ENCODE assay signal across 3 cellular contexts in the genomic region with DNA sequence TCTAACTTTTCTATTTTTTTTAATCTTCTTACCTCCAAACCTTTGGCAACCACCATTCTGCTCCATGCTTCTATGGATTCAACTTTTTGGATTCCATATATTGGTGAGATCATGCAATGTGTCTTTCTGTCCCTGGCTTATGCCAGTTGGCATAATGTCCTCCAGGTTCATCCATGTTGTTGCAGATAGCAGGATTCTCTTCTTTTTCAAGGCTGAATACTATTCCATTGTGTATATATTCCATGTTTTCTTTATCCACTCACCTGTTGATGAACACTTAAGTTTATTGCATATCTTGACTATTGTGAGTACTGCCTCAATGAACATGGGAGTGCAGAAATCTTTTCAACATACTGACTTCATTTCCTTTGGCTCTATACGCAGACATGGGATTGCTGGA.
TF ChIP-seq lines count a peak whose summit lies in the region.

No MANE protein-coding gene starts in this region.

TF ChIP-seq in A549, 52 proteins besides CTCF, POLR2A, EP300 and RAD21:
- TF ChIP-seq RCOR1 (IDR thresholded peaks at IDR 0.05; ENCODE audit: low read depth, low read length): no peak
- no peak for TF ChIP-seq MAFK (IDR thresholded peaks at IDR 0.05; ENCODE audit: partially characterized antibody)
- no peak for TF ChIP-seq RARB (CRISPR knock-in tag; IDR thresholded peaks at IDR 0.05)
- TF ChIP-seq, protein P1, sequence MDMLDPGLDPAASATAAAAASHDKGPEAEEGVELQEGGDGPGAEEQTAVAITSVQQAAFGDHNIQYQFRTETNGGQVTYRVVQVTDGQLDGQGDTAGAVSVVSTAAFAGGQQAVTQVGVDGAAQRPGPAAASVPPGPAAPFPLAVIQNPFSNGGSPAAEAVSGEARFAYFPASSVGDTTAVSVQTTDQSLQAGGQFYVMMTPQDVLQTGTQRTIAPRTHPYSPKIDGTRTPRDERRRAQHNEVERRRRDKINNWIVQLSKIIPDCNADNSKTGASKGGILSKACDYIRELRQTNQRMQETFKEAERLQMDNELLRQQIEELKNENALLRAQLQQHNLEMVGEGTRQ (IDR thresholded peaks at IDR 0.05): no peak
- TF ChIP-seq, protein P2, sequence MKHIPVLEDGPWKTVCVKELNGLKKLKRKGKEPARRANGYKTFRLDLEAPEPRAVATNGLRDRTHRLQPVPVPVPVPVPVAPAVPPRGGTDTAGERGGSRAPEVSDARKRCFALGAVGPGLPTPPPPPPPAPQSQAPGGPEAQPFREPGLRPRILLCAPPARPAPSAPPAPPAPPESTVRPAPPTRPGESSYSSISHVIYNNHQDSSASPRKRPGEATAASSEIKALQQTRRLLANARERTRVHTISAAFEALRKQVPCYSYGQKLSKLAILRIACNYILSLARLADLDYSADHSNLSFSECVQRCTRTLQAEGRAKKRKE (CRISPR knock-in tag; IDR thresholded peaks at IDR 0.05; ENCODE audit: low read depth): no peak
- TF ChIP-seq KDM5A (IDR thresholded peaks at IDR 0.05): no peak
- TF ChIP-seq HDAC2 (IDR thresholded peaks at IDR 0.05): no peak
- TF ChIP-seq ZSCAN20 (CRISPR knock-in tag; IDR thresholded peaks at IDR 0.05): no peak
- TF ChIP-seq, protein P3, sequence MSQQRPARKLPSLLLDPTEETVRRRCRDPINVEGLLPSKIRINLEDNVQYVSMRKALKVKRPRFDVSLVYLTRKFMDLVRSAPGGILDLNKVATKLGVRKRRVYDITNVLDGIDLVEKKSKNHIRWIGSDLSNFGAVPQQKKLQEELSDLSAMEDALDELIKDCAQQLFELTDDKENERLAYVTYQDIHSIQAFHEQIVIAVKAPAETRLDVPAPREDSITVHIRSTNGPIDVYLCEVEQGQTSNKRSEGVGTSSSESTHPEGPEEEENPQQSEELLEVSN (IDR thresholded peaks at IDR 0.05; ENCODE audit: borderline replicate concordance, low read depth): no peak
- no peak for TF ChIP-seq ZC3H11A (IDR thresholded peaks at IDR 0.05)
- TF ChIP-seq HEYL (CRISPR knock-in tag; IDR thresholded peaks at IDR 0.05): no peak
- TF ChIP-seq CHD4 (IDR thresholded peaks at IDR 0.05; ENCODE audit: borderline replicate concordance): no peak
- TF ChIP-seq ZNF302 (CRISPR knock-in tag; IDR thresholded peaks at IDR 0.05): no peak
- no peak for TF ChIP-seq EHF (CRISPR knock-in tag; IDR thresholded peaks at IDR 0.05)
TF ChIP-seq in A549: peak in this region for 0.

TF ChIP-seq in HEK293, 187 proteins besides CTCF, POLR2A, EP300 and RAD21:
- TF ChIP-seq ZNF157 (tag by site-specific recombination; IDR thresholded peaks at IDR 0.05): no peak
- peak; percentile 65 for TF ChIP-seq ZNF146 (tag by site-specific recombination; IDR thresholded peaks at IDR 0.05)
TF ChIP-seq in HEK293: peak in this region for 1.

TF ChIP-seq in K562, 482 proteins besides CTCF, POLR2A, EP300 and RAD21:
- TF ChIP-seq TRIM24 (IDR thresholded peaks at IDR 0.05) (no peak), RBM25 (IDR thresholded peaks at IDR 0.05; ENCODE audit: low read depth, low read length, severe bottlenecking) (peak; percentile 20), ZNF146 (CRISPR knock-in tag; IDR thresholded peaks at IDR 0.05; ENCODE audit: unreplicated experiment) (peak; percentile 57), ZNF444 (CRISPR knock-in tag; IDR thresholded peaks at IDR 0.05) (no peak)
TF ChIP-seq in K562: peak in this region for 2.
